4 cellular contexts compared by ENCODE assay signal in the genomic region with DNA sequence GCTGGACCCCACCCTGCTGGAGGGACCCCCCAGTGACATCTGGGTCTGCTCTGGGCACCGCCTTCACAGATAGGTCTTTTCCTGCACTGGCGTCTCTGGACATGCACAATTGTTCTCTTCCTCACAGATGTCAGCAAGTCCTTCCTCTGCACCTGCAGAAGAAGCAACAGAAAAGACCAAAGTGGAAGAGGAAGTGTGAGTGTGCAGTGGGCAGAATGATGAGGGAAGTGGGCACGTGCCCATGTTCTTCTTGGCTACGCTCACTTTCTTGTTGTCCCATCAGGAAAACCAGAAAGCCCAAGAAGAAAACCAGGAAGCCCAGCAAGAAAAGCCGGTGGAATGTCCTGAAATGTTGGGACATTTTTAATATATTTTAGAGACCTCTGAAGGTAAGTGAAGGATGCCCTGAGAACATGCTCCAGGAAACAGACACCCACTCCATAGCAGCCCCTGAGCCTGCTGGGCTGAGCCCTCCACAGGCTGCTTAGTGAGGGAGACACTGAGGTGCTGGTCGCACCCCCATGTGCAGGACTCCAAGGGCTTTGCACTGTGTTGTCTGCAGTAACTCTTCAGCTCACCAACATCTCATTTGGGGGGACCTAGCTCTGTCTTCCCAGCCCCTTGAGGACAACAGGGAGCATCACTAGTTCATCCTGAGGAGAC.
DNase-seq lines count a peak whose midpoint lies in the region; ATAC-seq lines count a peak whose summit lies in the region.
"Not testable (repeated sequence)": the region's sequence is repeated elsewhere in the genome, so short reads cannot be mapped to it uniquely, and the experiment has no call there.

No MANE protein-coding gene starts in this region.

- not testable (repeated sequence) for H3K27ac Mint-ChIP-seq in memory B cell; naive B cell; stimulated activated memory B cell treated with anti-CD40 and anti-IgM and Interleukin-4, amounts not matched to agents 10 μg/mL and 1 μg/mL and 100 μg/mL, for 72 hours; stimulated activated naive B cell treated with anti-CD40 and anti-IgM and Interleukin-4, amounts not matched to agents 10 μg/mL and 1 μg/mL and 100 μg/mL, for 72 hours

- H3K9me3 Mint-ChIP-seq in memory B cell; naive B cell; stimulated activated memory B cell treated with anti-CD40 and anti-IgM and Interleukin-4, amounts not matched to agents 10 μg/mL and 1 μg/mL and 100 μg/mL, for 72 hours; stimulated activated naive B cell treated with anti-CD40 and anti-IgM and Interleukin-4, amounts not matched to agents 10 μg/mL and 1 μg/mL and 100 μg/mL, for 72 hours: not testable (repeated sequence)

- not testable (repeated sequence) for H3K36me3 Mint-ChIP-seq in memory B cell; naive B cell; stimulated activated memory B cell treated with anti-CD40 and anti-IgM and Interleukin-4, amounts not matched to agents 10 μg/mL and 1 μg/mL and 100 μg/mL, for 72 hours; stimulated activated naive B cell treated with anti-CD40 and anti-IgM and Interleukin-4, amounts not matched to agents 10 μg/mL and 1 μg/mL and 100 μg/mL, for 72 hours

- peak; percentile 88 for ATAC-seq in memory B cell (ENCODE audit: low read depth)
- peak; percentile 91 to 97 for ATAC-seq in naive B cell (ENCODE audit: low read depth in 2 of 2)
- peak; percentile 67 for ATAC-seq in stimulated activated memory B cell treated with anti-CD40 and anti-IgM and Interleukin-4, amounts not matched to agents 10 μg/mL and 1 μg/mL and 100 μg/mL, for 72 hours
- peak; percentile 74 to 76 for ATAC-seq in stimulated activated naive B cell treated with anti-CD40 and anti-IgM and Interleukin-4, amounts not matched to agents 10 μg/mL and 1 μg/mL and 100 μg/mL, for 72 hours (replicated peaks)

- not testable (repeated sequence) for H3K4me1 Mint-ChIP-seq in memory B cell; naive B cell; stimulated activated memory B cell treated with anti-CD40 and anti-IgM and Interleukin-4, amounts not matched to agents 10 μg/mL and 1 μg/mL and 100 μg/mL, for 72 hours; stimulated activated naive B cell treated with anti-CD40 and anti-IgM and Interleukin-4, amounts not matched to agents 10 μg/mL and 1 μg/mL and 100 μg/mL, for 72 hours

- DNase-seq in memory B cell (ENCODE audit: low spot score in 2 of 2); naive B cell; stimulated activated naive B cell treated with anti-CD40 and anti-IgM and Interleukin-4, amounts not matched to agents 10 μg/mL and 1 μg/mL and 100 μg/mL, for 72 hours: not testable (repeated sequence)

- H3K4me3 Mint-ChIP-seq in memory B cell; naive B cell; stimulated activated memory B cell treated with anti-CD40 and anti-IgM and Interleukin-4, amounts not matched to agents 10 μg/mL and 1 μg/mL and 100 μg/mL, for 72 hours; stimulated activated naive B cell treated with anti-CD40 and anti-IgM and Interleukin-4, amounts not matched to agents 10 μg/mL and 1 μg/mL and 100 μg/mL, for 72 hours: not testable (repeated sequence)

- not testable (repeated sequence) for H3K27me3 Mint-ChIP-seq in memory B cell; naive B cell; stimulated activated memory B cell treated with anti-CD40 and anti-IgM and Interleukin-4, amounts not matched to agents 10 μg/mL and 1 μg/mL and 100 μg/mL, for 72 hours; stimulated activated naive B cell treated with anti-CD40 and anti-IgM and Interleukin-4, amounts not matched to agents 10 μg/mL and 1 μg/mL and 100 μg/mL, for 72 hours
